Comparison of ENCODE assay signal across 1 cellular context in genomic region chr18:36130039-36130831, GRCh38.
TF ChIP-seq lines count a peak whose summit lies in the region.

No MANE protein-coding gene starts in this region.

TF ChIP-seq in HepG2, 621 proteins besides CTCF, POLR2A, EP300 and RAD21 (continues in another document):
- no peak for TF ChIP-seq ZXDC (CRISPR knock-in tag; IDR thresholded peaks at IDR 0.05)
- TF ChIP-seq ATM (IDR thresholded peaks at IDR 0.05; ENCODE audit: borderline replicate concordance), result no peak
- TF ChIP-seq CC2D1A (CRISPR knock-in tag; IDR thresholded peaks at IDR 0.05), result no peak
- TF ChIP-seq GTF3A (CRISPR knock-in tag; conservative IDR thresholded peaks at IDR 0.05), result no peak
- TF ChIP-seq MIXL1 (CRISPR knock-in tag; IDR thresholded peaks at IDR 0.05), result no peak
- no peak for TF ChIP-seq RFXANK (CRISPR knock-in tag; IDR thresholded peaks at IDR 0.05)
- TF ChIP-seq ZNF292 (CRISPR knock-in tag; IDR thresholded peaks at IDR 0.05; ENCODE audit: borderline replicate concordance, low read depth), result no peak
- TF ChIP-seq ZNF460 (CRISPR knock-in tag; IDR thresholded peaks at IDR 0.05; ENCODE audit: borderline replicate concordance), result 0 out of 2 replicates have a peak, but pooled peaks have one; percentile 3
- no peak for TF ChIP-seq RNF219 (CRISPR knock-in tag; IDR thresholded peaks at IDR 0.05)
- no peak for TF ChIP-seq NFKBIZ (CRISPR knock-in tag; IDR thresholded peaks at IDR 0.05)
- no peak for TF ChIP-seq FOSL1 (CRISPR knock-in tag; IDR thresholded peaks at IDR 0.05; ENCODE audit: borderline replicate concordance)
- TF ChIP-seq CEBPB (IDR thresholded peaks at IDR 0.05; ENCODE audit: borderline replicate concordance, low read depth, low read length), result no peak
- 0 out of 2 replicates have a peak, but pooled peaks have one; percentile 35 for TF ChIP-seq SMYD3 (CRISPR knock-in tag; IDR thresholded peaks at IDR 0.05)
- no peak for TF ChIP-seq ATF2 (CRISPR knock-in tag; IDR thresholded peaks at IDR 0.05)
- TF ChIP-seq TMF1 (CRISPR knock-in tag; IDR thresholded peaks at IDR 0.05; ENCODE audit: low read depth), result peak; percentile 49; the same call in 1 of the 2 replicates
- TF ChIP-seq ZNF781 (CRISPR knock-in tag; IDR thresholded peaks at IDR 0.05; ENCODE audit: borderline replicate concordance, not compliant biosample characterization), result no peak
- no peak for TF ChIP-seq CBX2 (IDR thresholded peaks at IDR 0.05; ENCODE audit: low read depth, low read length)
- no peak for TF ChIP-seq CBX2 (CRISPR knock-in tag; IDR thresholded peaks at IDR 0.05; ENCODE audit: low read depth)
- TF ChIP-seq MTF1 (CRISPR knock-in tag; IDR thresholded peaks at IDR 0.05), result no peak
- no peak for TF ChIP-seq SMARCC2 (IDR thresholded peaks at IDR 0.05)
- peak; percentile 37; the same call in 1 of the 2 replicates for TF ChIP-seq REPIN1 (CRISPR knock-in tag; IDR thresholded peaks at IDR 0.05; ENCODE audit: borderline replicate concordance, low read depth)
- TF ChIP-seq ZNF660 (CRISPR knock-in tag; IDR thresholded peaks at IDR 0.05; ENCODE audit: borderline replicate concordance, low read depth), result no peak
- no peak for TF ChIP-seq ZNF207 (IDR thresholded peaks at IDR 0.05; ENCODE audit: borderline replicate concordance)
- no peak for TF ChIP-seq XBP1 (CRISPR knock-in tag; IDR thresholded peaks at IDR 0.05)
- TF ChIP-seq ARNT (IDR thresholded peaks at IDR 0.05), result no peak
- no peak; the same call in 1 of the 2 replicates for TF ChIP-seq HNF4A (CRISPR knock-in tag; IDR thresholded peaks at IDR 0.05)
- no peak for TF ChIP-seq ZNF362 (CRISPR knock-in tag; IDR thresholded peaks at IDR 0.05; ENCODE audit: borderline replicate concordance)
- no peak for TF ChIP-seq ZNF574 (CRISPR knock-in tag; IDR thresholded peaks at IDR 0.05)
- TF ChIP-seq ATRX (CRISPR knock-in tag; IDR thresholded peaks at IDR 0.05; ENCODE audit: borderline replicate concordance), result no peak
- TF ChIP-seq BORCS8-MEF2B (CRISPR knock-in tag; IDR thresholded peaks at IDR 0.05), result peak; percentile 26; the same call in 1 of the 2 replicates
- TF ChIP-seq ZHX2 (IDR thresholded peaks at IDR 0.05; ENCODE audit: low read depth), result no peak
- no peak for TF ChIP-seq ZHX2 (CRISPR knock-in tag; IDR thresholded peaks at IDR 0.05; ENCODE audit: borderline replicate concordance)
- TF ChIP-seq ZKSCAN1 (IDR thresholded peaks at IDR 0.05; ENCODE audit: low read length), result no peak
- no peak for TF ChIP-seq PHF20 (CRISPR knock-in tag; IDR thresholded peaks at IDR 0.05)
- no peak for TF ChIP-seq ZNF740 (CRISPR knock-in tag; IDR thresholded peaks at IDR 0.05)
- TF ChIP-seq HDAC6 (IDR thresholded peaks at IDR 0.05; ENCODE audit: low read depth, low read length), result no peak
- no peak for TF ChIP-seq ONECUT2 (CRISPR knock-in tag; IDR thresholded peaks at IDR 0.05)
- no peak for TF ChIP-seq SOX13 (IDR thresholded peaks at IDR 0.05)
- TF ChIP-seq SOX13 (CRISPR knock-in tag; conservative IDR thresholded peaks at IDR 0.05 in 1 of 2, IDR thresholded peaks at IDR 0.05 in 1 of 2), result no peak
- no peak for TF ChIP-seq ZNF205 (CRISPR knock-in tag; IDR thresholded peaks at IDR 0.05)
- TF ChIP-seq TARDBP (CRISPR knock-in tag; IDR thresholded peaks at IDR 0.05), result peak; percentile 71
- no peak for TF ChIP-seq ZNF333 (CRISPR knock-in tag; IDR thresholded peaks at IDR 0.05; ENCODE audit: borderline replicate concordance)
- TF ChIP-seq RNF2 (conservative IDR thresholded peaks at IDR 0.05; ENCODE audit: low read depth), result no peak
- no peak for TF ChIP-seq NR1H2 (CRISPR knock-in tag; IDR thresholded peaks at IDR 0.05; ENCODE audit: borderline replicate concordance, low read depth)
- no peak for TF ChIP-seq ZBTB49 (CRISPR knock-in tag; IDR thresholded peaks at IDR 0.05; ENCODE audit: borderline replicate concordance)
